ENCODE assay signal across 16 cellular contexts in the genomic region with DNA sequence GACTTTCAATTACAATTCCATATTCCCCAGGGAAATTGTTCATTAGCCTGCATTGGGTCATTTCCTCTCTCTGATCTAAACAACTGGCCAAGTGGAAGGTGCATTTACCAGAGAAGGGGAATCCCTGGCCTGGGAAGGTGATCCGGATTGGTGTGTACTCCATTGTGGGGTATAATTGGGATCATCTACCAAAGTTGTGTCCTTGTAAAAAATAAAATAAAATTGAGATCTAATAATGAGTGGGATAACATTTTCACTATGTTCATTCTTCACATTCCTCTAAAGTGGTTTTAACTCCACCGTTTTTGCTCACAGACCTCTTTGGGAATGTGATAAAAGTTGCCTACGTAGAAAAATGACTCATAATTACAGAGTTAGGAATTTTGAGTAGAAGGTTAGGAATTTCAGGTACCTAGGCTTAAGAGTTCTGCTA. TPM values are rescaled to one million over a fixed set of nuclear protein-coding genes. Genes with fewer than 3 reads are reported as not detected.
DNase-seq lines count a peak whose midpoint lies in the region; ATAC-seq, FAIRE-seq and TF ChIP-seq lines count a peak whose summit lies in the region.
"Had no signal": no experiment of that assay in that cellular context is flagged by ENCODE, and none has a peak within 500 bp of the region (broad histone marks: within the 10 kb centered on the region; RNA-seq: fewer than 3 reads in every experiment).

No MANE protein-coding gene starts in this region.

- H2AFZ ChIP-seq in GM12878 (ENCODE audit: control insufficient read depth, low read depth, low read length), result no peak overlapping the region

- H3K79me2 ChIP-seq in GM12878 (ENCODE audit: control insufficient read depth, insufficient read depth, low read length), result no peaks in the 10 kb centered on the region

- no peak for TF ChIP-seq POLR2A in GM12878 (IDR thresholded peaks at IDR 0.05; ENCODE audit: low read depth, low read length)

- H3K27me3 ChIP-seq in A673 (replicated peaks; ENCODE audit: insufficient read depth, low read depth, low read length, poor library complexity), result no peaks in the 10 kb centered on the region
- H3K27me3 ChIP-seq in GM12878 (replicated peaks in 1 of 2; ENCODE audit: control insufficient read depth in 2 of 2, insufficient read depth in 2 of 2, low read length in 1 of 2), result no peaks in the 10 kb centered on the region
- H3K27me3 ChIP-seq in lower lobe of right lung (ENCODE audit: low read depth), result no peaks in the 10 kb centered on the region
- no peaks in the 10 kb centered on the region for H3K27me3 ChIP-seq in SJCRH30
- H3K27me3 ChIP-seq: neutrophil, upper lobe of left lung had no signal

- H3K9me3 ChIP-seq in A673 (ENCODE audit: low read depth, low read length, poor library complexity, severe bottlenecking), result no peaks in the 10 kb centered on the region
- no peaks in the 10 kb centered on the region for H3K9me3 ChIP-seq in HEK293 (ENCODE audit: control insufficient read depth, insufficient read depth, low read depth, low read length)
- H3K9me3 ChIP-seq in GM12878 (replicated peaks; ENCODE audit: control insufficient read depth, insufficient read depth, low read length), result no peaks in the 10 kb centered on the region
- no peaks in the 10 kb centered on the region for H3K9me3 ChIP-seq in lower lobe of right lung
- no peaks in the 10 kb centered on the region for H3K9me3 ChIP-seq in SJCRH30 (replicated peaks)
- H3K9me3 ChIP-seq: left ventricle myocardium inferior, neutrophil, upper lobe of left lung had no signal

- H3K27ac ChIP-seq in A673 (ENCODE audit: low read depth, low read length, poor library complexity, severe bottlenecking) (peak overlapping the region; percentile 35), HEK293 (ENCODE audit: extremely low read depth, low read depth, low read length) (no peak overlapping the region), GM12878 (ENCODE audit: control insufficient read depth, insufficient read depth) (no peak overlapping the region), lower lobe of right lung (no peak overlapping the region), SJCRH30 (no peak overlapping the region)
- H3K27ac ChIP-seq: left ventricle myocardium inferior, neutrophil had no signal

- H3K4me3 ChIP-seq in A673 (ENCODE audit: low read depth, low read length, poor library complexity, severe bottlenecking), result no peak overlapping the region
- no peak overlapping the region for H3K4me3 ChIP-seq in HEK293 (ENCODE audit: low read depth, low read length)
- no peak overlapping the region for H3K4me3 ChIP-seq in GM12878
- no peak overlapping the region for H3K4me3 ChIP-seq in lower lobe of right lung
- no peak overlapping the region for H3K4me3 ChIP-seq in SJCRH30
- H3K4me3 ChIP-seq: left ventricle myocardium inferior, upper lobe of left lung had no signal

- no peak for TF ChIP-seq RAD21 in GM12878 (IDR thresholded peaks at IDR 0.05; ENCODE audit: insufficient read depth, low read depth, low read length)

- H4K20me1 ChIP-seq in GM12878 (ENCODE audit: control insufficient read depth, insufficient read depth), result no peaks in the 10 kb centered on the region

- H3K4me1 ChIP-seq in A673 (ENCODE audit: insufficient read depth, low read length, poor library complexity, severe bottlenecking) (peaks cover 24% of the 10 kb centered on the region), HEK293 (ENCODE audit: control insufficient read depth, insufficient read depth, low read length) (no peaks in the 10 kb centered on the region), GM12878 (ENCODE audit: control insufficient read depth, insufficient read depth, low read length) (no peaks in the 10 kb centered on the region), lower lobe of right lung (no peaks in the 10 kb centered on the region), SJCRH30 (no peaks in the 10 kb centered on the region)
- H3K4me1 ChIP-seq: left ventricle myocardium inferior had no signal

- no peak for FAIRE-seq in GM12878 (lab: Jason Lieb, UNC)

- SMC1A ChIA-PET in GM12878 (lab: Charles Lee; ENCODE audit: uncharacterized antibody, unreplicated experiment), result no interaction called here

- H3K9ac ChIP-seq in GM12878 (ENCODE audit: control insufficient read depth, insufficient read depth, low read length), result no peak overlapping the region

- H3K36me3 ChIP-seq in A673 (ENCODE audit: insufficient read depth, low read length, poor library complexity, severe bottlenecking) (peaks cover 10% of the 10 kb centered on the region), HEK293 (ENCODE audit: control insufficient read depth in 2 of 2, insufficient read depth in 1 of 2, low read length in 2 of 2) (peaks cover 4 to 9% of the 10 kb centered on the region in 2 experiments), GM12878 (ENCODE audit: control insufficient read depth in 2 of 2, insufficient read depth in 2 of 2, low read length in 1 of 2) (no peaks in the 10 kb centered on the region), lower lobe of right lung (no peaks in the 10 kb centered on the region), SJCRH30 (peaks cover 5% of the 10 kb centered on the region; the same call in 1 of the 2 replicates)
- H3K36me3 ChIP-seq: left ventricle myocardium inferior had no signal

- ATAC-seq in GM12878, result no peak
- peak; percentile 73 to 87 for ATAC-seq in lower lobe of right lung
- no peak for ATAC-seq in HG03521 (IDR thresholded peaks at IDR 0.05; ENCODE audit: unreplicated experiment)
- no peak for ATAC-seq in HG02642 (IDR thresholded peaks at IDR 0.05; ENCODE audit: poor library complexity, unreplicated experiment)
- no peak for ATAC-seq in activated CD4-positive, CD25-positive, alpha-beta regulatory T cell treated with anti-CD3 and anti-CD28 coated beads, Interleukin-2, amount 50 U/mL, for 24 hours
- ATAC-seq: T-cell had no signal

- TF ChIP-seq EP300 in GM12878 (IDR thresholded peaks at IDR 0.05; ENCODE audit: borderline replicate concordance in 1 of 2, control insufficient read depth in 1 of 2, low read depth in 2 of 2, low read length in 2 of 2), result no peak

- intact Hi-C loops in A673 (cut with micrococcal nuclease; ENCODE audit: unreplicated experiment), result loop anchor here (10.0 kb wide), 1 partner anchor 233 kb away; no protein-coding TSS in a partner anchor
- intact Hi-C loops in GM12878 (cut with micrococcal nuclease; ENCODE audit: unreplicated experiment), result no loop called here
- intact Hi-C loops in lower lobe of right lung (cut with DNase I), result no loop called here

- RAD21 ChIA-PET in GM12878 (lab: Charles Lee; ENCODE audit: unreplicated experiment), result no interaction called here

- no TSS peak for BruUV-seq in A673 (replicated peaks; lab: Mats Ljungman, UMichigan)
- BruUV-seq in GM12878 (replicated peaks; lab: Mats Ljungman, UMichigan), result no TSS peak

- no peak for DNase-seq in A673 (ENCODE audit: low spot score)
- no peak for DNase-seq in GM12878 (ENCODE audit: low read depth, low spot score)
- DNase-seq in lower lobe of right lung, result no peak
- DNase-seq in SJCRH30, result no peak
- DNase-seq: activated CD4-positive, alpha-beta T cell treated with anti-CD3 and anti-CD28 coated beads, Interleukin-2, amount 10 ng/mL, durations not matched to agents 24 days and 14 days; aorta; endodermal cell; left ventricle myocardium inferior; MV-4-11; T-cell; upper lobe of left lung had no signal

- in situ Hi-C loops in GM12878 (cut with MboI), result no loop called here

- no peak for TF ChIP-seq CTCF in A673 (conservative IDR thresholded peaks at IDR 0.05; ENCODE audit: low read depth, low read length)
- TF ChIP-seq CTCF in HEK293 (tag by site-specific recombination; IDR thresholded peaks at IDR 0.05), result no peak
- no peak for TF ChIP-seq CTCF in GM12878 (IDR thresholded peaks at IDR 0.05 in 2 of 3, conservative IDR thresholded peaks at IDR 0.05 in 1 of 3; ENCODE audit: control insufficient read depth in 2 of 3, extremely low read depth in 1 of 3, insufficient read depth in 1 of 3, low read depth in 3 of 3, low read length in 3 of 3)
- TF ChIP-seq CTCF in lower lobe of right lung (IDR thresholded peaks at IDR 0.05), result no peak

- POLR2A ChIA-PET in A673 (lab: Charles Lee; ENCODE audit: low non-redundant PET), result no interaction called here
- POLR2A ChIA-PET in HEK293 (lab: Yijun Ruan, JAX), result no interaction called here
- POLR2A ChIA-PET in GM12878 (lab: Charles Lee), result no interaction called here

- H3K4me2 ChIP-seq in GM12878 (ENCODE audit: control insufficient read depth, insufficient read depth), result no peak overlapping the region

- 87% methylated on average over 3 of the region's 3 CpGs for WGBS in GM12878 (ENCODE audit: insufficient coverage, insufficient replicate concordance, low lambda C conversion rate, missing lambda C conversion rate)

- CTCF ChIA-PET in A673 (lab: Charles Lee) (no interaction called here), HEK293 (lab: Yijun Ruan, JAX) (interaction anchor here (0.7 kb wide), 1 partner anchor 223 kb away, joined by 3 read pairs; no protein-coding TSS in a partner anchor), GM12878 (lab: Yijun Ruan, JAX) (no interaction called here)

RNA-seq across cellular contexts. Expression of a gene that starts 22.8 kb away (rescaled TPM):
- total RNA-seq in A673 (2021) (30.0 and 30.2 TPM in 2 replicates), GM12878 (2014; rRNA removed) (9.7 and 11.9 TPM in 2 replicates), GM12878 (2014; rRNA removed; fragmentation: Illumina TruSeq; extraction: Trizol) (12.9 and 13.0 TPM in 2 replicates), GM12878 (2021) (8.6 and 9.0 TPM in 2 replicates), lower lobe of right lung (10.6 TPM)
- total RNA-seq in GM12878 (2013; cell fraction: nucleolus; rRNA removed), result 47.0 and 50.1 TPM in 2 replicates
- polyA plus RNA-seq in GM12878 (2011; ENCODE audit: low read depth), result 3.8 TPM
- polyA plus RNA-seq in GM12878 (2011; rRNA removed) (20.7 and 33.3 TPM in 2 replicates), GM12878 (2014; fragmentation: Illumina TruSeq; extraction: Trizol) (10.3 and 14.7 TPM in 2 replicates), GM12878 (2014; fragmentation: Nextera tagmentation; extraction: Ambion mirVana) (1 to 10 TPM; 2.5 to 2.6 TPM), GM12878 (2014; rRNA removed) (4.5 and 6.0 TPM in 2 replicates), GM12878 (2016; fragmentation: Nextera tagmentation; extraction: Ambion mirVana) (1 to 10 TPM; 8.3 to 9.1 TPM)
- polyA plus RNA-seq in GM12878 (2011; cell fraction: cytosol; rRNA removed), result 4.0 and 6.0 TPM in 2 replicates
- 15.0 and 21.7 TPM in 2 replicates for polyA plus RNA-seq in GM12878 (2011; cell fraction: nucleus; rRNA removed)
- 8.0 and 9.9 TPM in 2 replicates for polyA plus RNA-seq in GM12878 (2012)
- 9.8 and 15.8 TPM in 2 replicates for polyA minus RNA-seq in GM12878 (2011; rRNA and poly(A)+ RNA removed)
- polyA minus RNA-seq in GM12878 (2011; cell fraction: cytosol; rRNA and poly(A)+ RNA removed), result 6.4 and 7.5 TPM in 2 replicates
- polyA minus RNA-seq in GM12878 (2011; cell fraction: nucleus; rRNA and poly(A)+ RNA removed), result 12.3 and 13.4 TPM in 2 replicates
- 31.8 and 35.2 TPM in 2 replicates for total RNA-seq in SJCRH30 (2014; rRNA removed; shearing (Covaris generic))

RNA-seq across cellular contexts. Expression of a gene that starts 30.6 kb away (rescaled TPM):
- total RNA-seq in A673 (2021) (16.4 and 17.1 TPM in 2 replicates), GM12878 (2014; rRNA removed) (14.0 and 14.2 TPM in 2 replicates), GM12878 (2014; rRNA removed; fragmentation: Illumina TruSeq; extraction: Trizol) (19.7 and 19.8 TPM in 2 replicates), GM12878 (2021) (11.5 and 14.6 TPM in 2 replicates), lower lobe of right lung (13.1 TPM)
- total RNA-seq in GM12878 (2013; cell fraction: nucleolus; rRNA removed), result 94.9 and 118 TPM in 2 replicates
- polyA plus RNA-seq in GM12878 (2011; ENCODE audit: low read depth), result 17.2 TPM
- polyA plus RNA-seq in GM12878 (2011; rRNA removed) (24.5 and 38.7 TPM in 2 replicates), GM12878 (2014; fragmentation: Illumina TruSeq; extraction: Trizol) (17.1 and 20.4 TPM in 2 replicates), GM12878 (2014; fragmentation: Nextera tagmentation; extraction: Ambion mirVana) (10 to 100 TPM; 10.2 to 11.3 TPM), GM12878 (2014; rRNA removed) (13.7 and 13.9 TPM in 2 replicates), GM12878 (2016; fragmentation: Nextera tagmentation; extraction: Ambion mirVana) (10 to 100 TPM; 18.7 to 25.0 TPM)
- polyA plus RNA-seq in GM12878 (2011; cell fraction: cytosol; rRNA removed), result 13.1 and 13.9 TPM in 2 replicates
- 23.3 and 31.0 TPM in 2 replicates for polyA plus RNA-seq in GM12878 (2011; cell fraction: nucleus; rRNA removed)
- polyA plus RNA-seq in GM12878 (2012), result 8.2 and 8.9 TPM in 2 replicates
- polyA minus RNA-seq in GM12878 (2011; rRNA and poly(A)+ RNA removed), result 18.5 and 22.4 TPM in 2 replicates
- polyA minus RNA-seq in GM12878 (2011; cell fraction: cytosol; rRNA and poly(A)+ RNA removed), result 5.7 and 12.8 TPM in 2 replicates
- polyA minus RNA-seq in GM12878 (2011; cell fraction: nucleus; rRNA and poly(A)+ RNA removed), result 26.1 and 35.2 TPM in 2 replicates
- total RNA-seq in SJCRH30 (2014; rRNA removed; shearing (Covaris generic)), result 11.9 and 13.3 TPM in 2 replicates

Comparison
In these comparisons a context has a peak if more than half of its experiments do, and no peak if none do; other contexts are left out.
1. ATAC-seq: peak in lower lobe of right lung (2 of 2); none in GM12878 (single experiment), HG03521 (single experiment), HG02642 (single experiment) and activated CD4-positive, CD25-positive, alpha-beta regulatory T cell treated with anti-CD3 and anti-CD28 coated beads, Interleukin-2, amount 50 U/mL, for 24 hours (0 of 2).